Comparison of ENCODE assay signal across 26 cellular contexts in genomic region chr7:120865191-120865976, GRCh38. TPM values are rescaled to one million over a fixed set of nuclear protein-coding genes. Genes with fewer than 3 reads are reported as not detected.
DNase-seq lines count a peak whose midpoint lies in the region; ATAC-seq and TF ChIP-seq lines count a peak whose summit lies in the region.
"Had no signal": no experiment of that assay in that cellular context is flagged by ENCODE, and none has a peak within 500 bp of the region (broad histone marks: within the 10 kb centered on the region; RNA-seq: fewer than 3 reads in every experiment).

No MANE protein-coding gene starts in this region.

- H2AFZ ChIP-seq in GM23338 (peak overlapping the region; percentile 52; the same call in 1 of the 2 replicates), mesenchymal stem cell (ENCODE audit: low read depth, low read length) (no peak overlapping the region), trophoblast cell (ENCODE audit: insufficient read depth, low read length, poor library complexity) (no peak overlapping the region)
- H2AFZ ChIP-seq: GM23248 had no signal

- DNase-seq in GM23338 (ENCODE audit: low spot score): no peak
- no peak for DNase-seq in SJCRH30
- no peak for DNase-seq in mesenchymal stem cell
- no peak for DNase-seq in trophoblast cell
- DNase-seq in NCI-H2171 (lab: John Stamatoyannopoulos, UW): no peak
- DNase-seq in DMS53 (lab: John Stamatoyannopoulos, UW): no peak
- no peak for DNase-seq in activated effector memory CD4-positive, alpha-beta T cell treated with Interleukin-2 at 50 U/mL for 16 hours
- DNase-seq: activated CD4-positive, alpha-beta T cell treated with anti-CD3 and anti-CD28 coated beads for 36 hours; activated CD8-positive, alpha-beta memory T cell treated with anti-CD3 and anti-CD28 coated beads for 24 hours; activated gamma-delta T cell; activated naive CD8-positive, alpha-beta T cell treated with anti-CD3 and anti-CD28 coated beads for 36 hours; activated T-cell treated with anti-CD3 and anti-CD28 coated beads for 4 hours; aorta; Caco-2; DND-41; effector CD4-positive, alpha-beta T cell; GF-D8; GM23248; NCI-H774; psoas muscle; SW 1271; upper lobe of left lung had no signal

- no peak overlapping the region for H3K27ac Mint-ChIP-seq in GM23338
- H3K27ac Mint-ChIP-seq: activated CD4-positive, alpha-beta T cell treated with anti-CD3 and anti-CD28 coated beads for 36 hours; activated naive CD8-positive, alpha-beta T cell treated with anti-CD3 and anti-CD28 coated beads for 36 hours; IgD-negative memory B cell; stimulated activated memory B cell treated with anti-CD40 and anti-IgM and Interleukin-4, amounts not matched to agents 10 μg/mL and 1 μg/mL and 100 μg/mL, for 72 hours had no signal

- no peaks in the 10 kb centered on the region for H3K27me3 Mint-ChIP-seq in GM23338 (ENCODE audit: insufficient read depth, low read depth, poor library complexity)

- no peaks in the 10 kb centered on the region for H4K20me1 ChIP-seq in GM23338 (replicated peaks; ENCODE audit: insufficient read depth)

- H3K36me3 ChIP-seq in GM23338 (ENCODE audit: insufficient read depth) (no peaks in the 10 kb centered on the region), SJCRH30 (no peaks in the 10 kb centered on the region), mesenchymal stem cell (ENCODE audit: control insufficient read depth in 1 of 2, insufficient read depth in 2 of 2, low read depth in 1 of 2, low read length in 2 of 2) (no peaks in the 10 kb centered on the region), trophoblast cell (ENCODE audit: control insufficient read depth in 1 of 2, insufficient read depth in 2 of 2, low read length in 2 of 2) (no peaks in the 10 kb centered on the region)
- H3K36me3 ChIP-seq: neutrophil, upper lobe of left lung had no signal

- H3K4me1 ChIP-seq in GM23338 (ENCODE audit: insufficient read depth) (no peaks in the 10 kb centered on the region), SJCRH30 (peaks cover 35% of the 10 kb centered on the region), mesenchymal stem cell (ENCODE audit: control insufficient read depth, insufficient read depth, low read depth, low read length) (peaks cover 1% of the 10 kb centered on the region), trophoblast cell (ENCODE audit: control insufficient read depth in 1 of 2, insufficient read depth in 2 of 2, low read length in 2 of 2) (peaks cover 6 to 9% of the 10 kb centered on the region in 2 experiments)
- H3K4me1 ChIP-seq: Caco-2, psoas muscle had no signal

- H3K18ac ChIP-seq in mesenchymal stem cell (ENCODE audit: low read depth in 1 of 2, low read length in 2 of 2) (no peak overlapping the region), trophoblast cell (ENCODE audit: low read length) (no peak overlapping the region)

- H4K8ac ChIP-seq in mesenchymal stem cell (ENCODE audit: low read length): no peak overlapping the region
- H4K8ac ChIP-seq in trophoblast cell (ENCODE audit: low read depth, low read length): no peak overlapping the region

- H3K9me3 Mint-ChIP-seq in GM23338: no peaks in the 10 kb centered on the region
- H3K9me3 Mint-ChIP-seq: activated naive CD8-positive, alpha-beta T cell treated with anti-CD3 and anti-CD28 coated beads for 36 hours; IgD-negative memory B cell; stimulated activated memory B cell treated with anti-CD40 and anti-IgM and Interleukin-4, amounts not matched to agents 10 μg/mL and 1 μg/mL and 100 μg/mL, for 72 hours had no signal

- no peak overlapping the region for H3K27ac ChIP-seq in GM23338 (ENCODE audit: low read depth)
- H3K27ac ChIP-seq in SJCRH30: peak overlapping the region; percentile 64
- H3K27ac ChIP-seq in mesenchymal stem cell (ENCODE audit: low read length, poor library complexity, severe bottlenecking): peak overlapping the region; percentile 78
- peak overlapping the region; percentile 50 for H3K27ac ChIP-seq in trophoblast cell (ENCODE audit: low read depth, low read length)
- H3K27ac ChIP-seq: C4-2B, GM23248, neutrophil, psoas muscle, upper lobe of left lung had no signal

- no peaks in the 10 kb centered on the region for H3F3A ChIP-seq in GM23338 (replicated peaks; ENCODE audit: low read depth)

- no peak overlapping the region for H4K12ac ChIP-seq in trophoblast cell (ENCODE audit: low read depth, low read length)

- H4K91ac ChIP-seq in mesenchymal stem cell (ENCODE audit: low read length) (no peak overlapping the region), trophoblast cell (ENCODE audit: low read depth, low read length) (no peak overlapping the region)

- H3K9ac ChIP-seq in mesenchymal stem cell (ENCODE audit: low read length) (no peak overlapping the region), trophoblast cell (ENCODE audit: low read length) (no peak overlapping the region)
- H3K9ac ChIP-seq: GM23248 had no signal

- H3K4me2 ChIP-seq in GM23338: no peak overlapping the region
- H3K4me2 ChIP-seq in mesenchymal stem cell (ENCODE audit: low read length, poor library complexity, severe bottlenecking): no peak overlapping the region
- H3K4me2 ChIP-seq in trophoblast cell (ENCODE audit: low read length): no peak overlapping the region

- H2BK5ac ChIP-seq in mesenchymal stem cell (ENCODE audit: low read depth, low read length, poor library complexity, severe bottlenecking) (no peak overlapping the region), trophoblast cell (ENCODE audit: low read depth, low read length, poor library complexity) (no peak overlapping the region)

- H3K23ac ChIP-seq in mesenchymal stem cell (ENCODE audit: low read length in 2 of 2): no peak overlapping the region
- H3K23ac ChIP-seq in trophoblast cell (ENCODE audit: low read length): no peak overlapping the region

- no peaks in the 10 kb centered on the region for H3K4me1 Mint-ChIP-seq in GM23338
- H3K4me1 Mint-ChIP-seq: activated CD4-positive, alpha-beta T cell treated with anti-CD3 and anti-CD28 coated beads for 36 hours; activated naive CD8-positive, alpha-beta T cell treated with anti-CD3 and anti-CD28 coated beads for 36 hours; IgD-negative memory B cell; stimulated activated memory B cell treated with anti-CD40 and anti-IgM and Interleukin-4, amounts not matched to agents 10 μg/mL and 1 μg/mL and 100 μg/mL, for 72 hours had no signal

- H3K4ac ChIP-seq in mesenchymal stem cell (ENCODE audit: low read depth in 1 of 2, low read length in 2 of 2) (no peak overlapping the region), trophoblast cell (ENCODE audit: low read depth, low read length) (no peak overlapping the region)

- peak overlapping the region; percentile 72 for H2AK5ac ChIP-seq in mesenchymal stem cell (ENCODE audit: low read length, severe bottlenecking)
- no peak overlapping the region for H2AK5ac ChIP-seq in trophoblast cell (ENCODE audit: low read length)

- no peak overlapping the region for H2BK15ac ChIP-seq in mesenchymal stem cell (ENCODE audit: low read depth, poor library complexity, severe bottlenecking)

- no peak for ATAC-seq in GM23338
- ATAC-seq: activated CD4-positive, alpha-beta T cell treated with anti-CD3 and anti-CD28 coated beads for 36 hours; psoas muscle; stimulated activated memory B cell treated with anti-CD40 and anti-IgM and Interleukin-4, amounts not matched to agents 10 μg/mL and 1 μg/mL and 100 μg/mL, for 72 hours had no signal

- no peak for TF ChIP-seq CTCF in GM23338 (conservative IDR thresholded peaks at IDR 0.05; ENCODE audit: low read depth in 2 of 2)

- H3K27me3 ChIP-seq in GM23338 (ENCODE audit: insufficient read depth) (no peaks in the 10 kb centered on the region), SJCRH30 (no peaks in the 10 kb centered on the region), mesenchymal stem cell (ENCODE audit: control insufficient read depth in 1 of 2, insufficient read depth in 1 of 2, low read length in 2 of 2) (no peaks in the 10 kb centered on the region), trophoblast cell (ENCODE audit: insufficient read depth, low read length) (no peaks in the 10 kb centered on the region)
- H3K27me3 ChIP-seq: upper lobe of left lung had no signal

- H3K9me2 ChIP-seq in GM23338 (ENCODE audit: insufficient read depth): no peaks in the 10 kb centered on the region

- H3K79me1 ChIP-seq in mesenchymal stem cell (replicated peaks; ENCODE audit: low read length, poor library complexity, severe bottlenecking): no peaks in the 10 kb centered on the region
- H3K79me1 ChIP-seq in trophoblast cell (ENCODE audit: low read length): peaks cover 12% of the 10 kb centered on the region

- H2BK120ac ChIP-seq in mesenchymal stem cell (ENCODE audit: low read depth, low read length): no peak overlapping the region
- H2BK120ac ChIP-seq in trophoblast cell (ENCODE audit: insufficient read depth, low read length, poor library complexity): no peak overlapping the region

- H3K79me2 ChIP-seq in GM23338 (replicated peaks; ENCODE audit: insufficient read depth): no peaks in the 10 kb centered on the region
- no peaks in the 10 kb centered on the region for H3K79me2 ChIP-seq in trophoblast cell (ENCODE audit: control insufficient read depth, insufficient read depth, low read length, poor library complexity)

- H3K14ac ChIP-seq in mesenchymal stem cell (ENCODE audit: low read length in 2 of 2): no peak overlapping the region
- no peak overlapping the region for H3K14ac ChIP-seq in trophoblast cell (ENCODE audit: low read length)

- no peaks in the 10 kb centered on the region for H3K36me3 Mint-ChIP-seq in GM23338 (ENCODE audit: low read depth)
- H3K36me3 Mint-ChIP-seq: activated naive CD8-positive, alpha-beta T cell treated with anti-CD3 and anti-CD28 coated beads for 36 hours; IgD-negative memory B cell; stimulated activated memory B cell treated with anti-CD40 and anti-IgM and Interleukin-4, amounts not matched to agents 10 μg/mL and 1 μg/mL and 100 μg/mL, for 72 hours had no signal

- 83% methylated on average over 1 of the region's 1 CpG for WGBS in mesenchymal stem cell
- no CpG with 5 or more reads among the region's 1 CpG for WGBS in trophoblast cell (ENCODE audit: extremely low coverage, insufficient coverage, insufficient read length)

- no peak overlapping the region for H2BK12ac ChIP-seq in mesenchymal stem cell (ENCODE audit: low read length in 2 of 2)
- no peak overlapping the region for H2BK12ac ChIP-seq in trophoblast cell (ENCODE audit: low read length)

- H3K4me3 ChIP-seq in GM23338 (no peak overlapping the region), SJCRH30 (no peak overlapping the region), mesenchymal stem cell (ENCODE audit: insufficient read depth in 1 of 2, low read depth in 1 of 2, low read length in 2 of 2) (no peak overlapping the region), trophoblast cell (ENCODE audit: low read depth, low read length) (no peak overlapping the region)
- H3K4me3 ChIP-seq: GM23248, psoas muscle, upper lobe of left lung had no signal

- H3K9me3 ChIP-seq in SJCRH30 (replicated peaks): no peaks in the 10 kb centered on the region
- no peaks in the 10 kb centered on the region for H3K9me3 ChIP-seq in mesenchymal stem cell (ENCODE audit: control insufficient read depth, low read length)
- H3K9me3 ChIP-seq in trophoblast cell (ENCODE audit: insufficient read depth, low read depth, low read length): peaks cover 1% of the 10 kb centered on the region
- H3K9me3 ChIP-seq: Caco-2, neutrophil, psoas muscle, upper lobe of left lung had no signal

- no peak overlapping the region for H3K4me3 Mint-ChIP-seq in GM23338
- H3K4me3 Mint-ChIP-seq: activated CD4-positive, alpha-beta T cell treated with anti-CD3 and anti-CD28 coated beads for 36 hours; activated naive CD8-positive, alpha-beta T cell treated with anti-CD3 and anti-CD28 coated beads for 36 hours; IgD-negative memory B cell; stimulated activated memory B cell treated with anti-CD40 and anti-IgM and Interleukin-4, amounts not matched to agents 10 μg/mL and 1 μg/mL and 100 μg/mL, for 72 hours had no signal

RNA-seq across cellular contexts. Expression of gene TSPAN12, which starts 7.4 kb away (rescaled TPM):
- total RNA-seq in GM23338 (2014; rRNA removed; shearing (Covaris generic)): 11.7 and 14.7 TPM in 2 replicates
- polyA plus RNA-seq in GM23338 (2016; fragmentation: Nextera tagmentation; extraction: Ambion mirVana): 9.7 TPM in 2 replicates
- total RNA-seq in SJCRH30 (2014; rRNA removed; shearing (Covaris generic)): 114 and 123 TPM in 2 replicates
- polyA plus RNA-seq in mesenchymal stem cell (2013, experiment 1 of 2): 22.9 TPM
- 25.0 TPM for polyA plus RNA-seq in mesenchymal stem cell (2013, experiment 2 of 2)
- polyA plus RNA-seq in trophoblast cell (2013): 12.7 and 13.2 TPM in 2 replicates
- total RNA-seq: activated CD4-positive, alpha-beta T cell treated with anti-CD3 and anti-CD28 coated beads for 36 hours; activated naive CD8-positive, alpha-beta T cell treated with anti-CD3 and anti-CD28 coated beads for 36 hours had no signal
- polyA plus RNA-seq: IgD-negative memory B cell had no signal
